Comparison of ENCODE assay signal across 1 cellular context in the genomic region with DNA sequence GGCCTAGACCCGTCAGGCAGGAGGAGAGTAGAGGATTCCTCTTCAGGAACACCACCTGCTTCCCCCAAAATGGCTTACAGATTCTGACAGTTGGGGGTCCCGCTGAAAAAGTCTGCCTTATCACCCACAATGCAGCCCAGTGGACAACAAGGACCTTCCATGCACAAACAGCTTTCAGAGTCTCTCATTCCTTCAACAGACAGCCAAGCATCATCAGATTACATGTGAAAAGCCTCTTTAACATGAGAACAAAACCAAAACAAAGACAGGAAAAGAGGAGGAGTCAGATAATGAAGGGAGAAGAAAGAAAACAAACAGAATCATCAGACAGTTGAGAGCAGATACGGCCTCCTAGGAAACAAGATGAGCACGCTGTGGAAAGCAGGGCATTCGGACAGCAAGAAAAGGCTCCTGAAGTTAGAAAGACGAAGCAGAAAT.
TF ChIP-seq lines count a peak whose summit lies in the region.

No MANE protein-coding gene starts in this region.

TF ChIP-seq in GM12878, 131 proteins besides CTCF, POLR2A, EP300 and RAD21 (continued from another document):
- TF ChIP-seq, protein P1, sequence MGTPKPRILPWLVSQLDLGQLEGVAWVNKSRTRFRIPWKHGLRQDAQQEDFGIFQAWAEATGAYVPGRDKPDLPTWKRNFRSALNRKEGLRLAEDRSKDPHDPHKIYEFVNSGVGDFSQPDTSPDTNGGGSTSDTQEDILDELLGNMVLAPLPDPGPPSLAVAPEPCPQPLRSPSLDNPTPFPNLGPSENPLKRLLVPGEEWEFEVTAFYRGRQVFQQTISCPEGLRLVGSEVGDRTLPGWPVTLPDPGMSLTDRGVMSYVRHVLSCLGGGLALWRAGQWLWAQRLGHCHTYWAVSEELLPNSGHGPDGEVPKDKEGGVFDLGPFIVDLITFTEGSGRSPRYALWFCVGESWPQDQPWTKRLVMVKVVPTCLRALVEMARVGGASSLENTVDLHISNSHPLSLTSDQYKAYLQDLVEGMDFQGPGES (IDR thresholded peaks at IDR 0.05): no peak
- no peak for TF ChIP-seq SIN3A (IDR thresholded peaks at IDR 0.05; ENCODE audit: low read depth, low read length)
- no peak for TF ChIP-seq SREBF2 (IDR thresholded peaks at IDR 0.05; ENCODE audit: low read length)
- TF ChIP-seq ZNF384 (IDR thresholded peaks at IDR 0.05; ENCODE audit: borderline replicate concordance, low read depth, low read length): no peak
- TF ChIP-seq SMAD1 (IDR thresholded peaks at IDR 0.05; ENCODE audit: low read depth, partially characterized antibody): no peak
- no peak for TF ChIP-seq RELA (IDR thresholded peaks at IDR 0.05; ENCODE audit: borderline replicate concordance, partially characterized antibody)
- TF ChIP-seq FOXK2 (IDR thresholded peaks at IDR 0.05): no peak
- TF ChIP-seq ZNF207 (IDR thresholded peaks at IDR 0.05; ENCODE audit: borderline replicate concordance): no peak
- TF ChIP-seq, protein P2, sequence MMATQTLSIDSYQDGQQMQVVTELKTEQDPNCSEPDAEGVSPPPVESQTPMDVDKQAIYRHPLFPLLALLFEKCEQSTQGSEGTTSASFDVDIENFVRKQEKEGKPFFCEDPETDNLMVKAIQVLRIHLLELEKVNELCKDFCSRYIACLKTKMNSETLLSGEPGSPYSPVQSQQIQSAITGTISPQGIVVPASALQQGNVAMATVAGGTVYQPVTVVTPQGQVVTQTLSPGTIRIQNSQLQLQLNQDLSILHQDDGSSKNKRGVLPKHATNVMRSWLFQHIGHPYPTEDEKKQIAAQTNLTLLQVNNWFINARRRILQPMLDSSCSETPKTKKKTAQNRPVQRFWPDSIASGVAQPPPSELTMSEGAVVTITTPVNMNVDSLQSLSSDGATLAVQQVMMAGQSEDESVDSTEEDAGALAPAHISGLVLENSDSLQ (IDR thresholded peaks at IDR 0.05): no peak
- TF ChIP-seq POU2F2 (IDR thresholded peaks at IDR 0.05; ENCODE audit: borderline replicate concordance, low read depth, low read length): no peak
- no peak for TF ChIP-seq BHLHE40 (IDR thresholded peaks at IDR 0.05; ENCODE audit: borderline replicate concordance in 1 of 2, low read depth in 2 of 2, low read length in 1 of 2)
- TF ChIP-seq, protein P3, sequence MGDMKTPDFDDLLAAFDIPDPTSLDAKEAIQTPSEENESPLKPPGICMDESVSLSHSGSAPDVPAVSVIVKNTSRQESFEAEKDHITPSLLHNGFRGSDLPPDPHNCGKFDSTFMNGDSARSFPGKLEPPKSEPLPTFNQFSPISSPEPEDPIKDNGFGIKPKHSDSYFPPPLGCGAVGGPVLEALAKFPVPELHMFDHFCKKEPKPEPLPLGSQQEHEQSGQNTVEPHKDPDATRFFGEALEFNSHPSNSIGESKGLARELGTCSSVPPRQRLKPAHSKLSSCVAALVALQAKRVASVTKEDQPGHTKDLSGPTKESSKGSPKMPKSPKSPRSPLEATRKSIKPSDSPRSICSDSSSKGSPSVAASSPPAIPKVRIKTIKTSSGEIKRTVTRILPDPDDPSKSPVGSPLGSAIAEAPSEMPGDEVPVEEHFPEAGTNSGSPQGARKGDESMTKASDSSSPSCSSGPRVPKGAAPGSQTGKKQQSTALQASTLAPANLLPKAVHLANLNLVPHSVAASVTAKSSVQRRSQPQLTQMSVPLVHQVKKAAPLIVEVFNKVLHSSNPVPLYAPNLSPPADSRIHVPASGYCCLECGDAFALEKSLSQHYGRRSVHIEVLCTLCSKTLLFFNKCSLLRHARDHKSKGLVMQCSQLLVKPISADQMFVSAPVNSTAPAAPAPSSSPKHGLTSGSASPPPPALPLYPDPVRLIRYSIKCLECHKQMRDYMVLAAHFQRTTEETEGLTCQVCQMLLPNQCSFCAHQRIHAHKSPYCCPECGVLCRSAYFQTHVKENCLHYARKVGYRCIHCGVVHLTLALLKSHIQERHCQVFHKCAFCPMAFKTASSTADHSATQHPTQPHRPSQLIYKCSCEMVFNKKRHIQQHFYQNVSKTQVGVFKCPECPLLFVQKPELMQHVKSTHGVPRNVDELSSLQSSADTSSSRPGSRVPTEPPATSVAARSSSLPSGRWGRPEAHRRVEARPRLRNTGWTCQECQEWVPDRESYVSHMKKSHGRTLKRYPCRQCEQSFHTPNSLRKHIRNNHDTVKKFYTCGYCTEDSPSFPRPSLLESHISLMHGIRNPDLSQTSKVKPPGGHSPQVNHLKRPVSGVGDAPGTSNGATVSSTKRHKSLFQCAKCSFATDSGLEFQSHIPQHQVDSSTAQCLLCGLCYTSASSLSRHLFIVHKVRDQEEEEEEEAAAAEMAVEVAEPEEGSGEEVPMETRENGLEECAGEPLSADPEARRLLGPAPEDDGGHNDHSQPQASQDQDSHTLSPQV (IDR thresholded peaks at IDR 0.05): no peak
TF ChIP-seq in GM12878: peak in this region for 0.
